Comparison of ENCODE assay signal across 12 cellular contexts in the genomic region with DNA sequence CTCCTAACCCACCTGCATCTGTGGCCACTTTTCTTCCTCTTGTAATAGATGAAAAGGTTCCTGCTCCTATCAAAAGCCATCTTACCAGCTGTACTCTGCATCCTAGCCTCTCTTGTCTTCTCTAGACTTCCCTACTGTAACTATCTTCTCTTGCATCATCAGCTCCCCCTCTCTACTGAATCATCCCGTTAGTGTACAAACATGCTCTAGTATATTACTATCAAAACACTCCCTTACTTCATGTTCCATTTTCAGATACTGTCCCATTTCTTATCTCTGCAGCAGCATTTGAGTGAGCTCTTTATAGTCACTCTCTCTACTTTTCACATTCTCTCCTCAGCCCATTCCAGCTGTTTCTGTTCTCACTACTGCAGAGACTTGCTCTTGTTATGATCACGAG. TPM values are rescaled to one million over a fixed set of nuclear protein-coding genes. Genes with fewer than 3 reads are reported as not detected.
DNase-seq lines count a peak whose midpoint lies in the region; ATAC-seq, FAIRE-seq and TF ChIP-seq lines count a peak whose summit lies in the region.
"Had no signal": no experiment of that assay in that cellular context is flagged by ENCODE, and none has a peak within 500 bp of the region (broad histone marks: within the 10 kb centered on the region; RNA-seq: fewer than 3 reads in every experiment).

No MANE protein-coding gene starts in this region.

- no peak for TF ChIP-seq POLR2A in breast epithelium (IDR thresholded peaks at IDR 0.05)

- no peaks in the 10 kb centered on the region for H3K36me3 ChIP-seq in breast epithelium

- no peak overlapping the region for H3K27ac ChIP-seq in breast epithelium

- H3K9me3 ChIP-seq in breast epithelium = no peaks in the 10 kb centered on the region

- H3K27ac Mint-ChIP-seq in MCF 10A (ENCODE audit: low read depth, unreplicated experiment) (peak overlapping the region; percentile 0), T-cell (peak overlapping the region; percentile 20 to 76), type B pancreatic cell (peak overlapping the region; percentile 1)

- no peak overlapping the region for H3K4me3 ChIP-seq in breast epithelium

- no peak for TF ChIP-seq CTCF in MCF 10A (IDR thresholded peaks at IDR 0.05; ENCODE audit: unreplicated experiment)
- TF ChIP-seq CTCF in breast epithelium (IDR thresholded peaks at IDR 0.05) = no peak
- TF ChIP-seq CTCF in type B pancreatic cell (conservative IDR thresholded peaks at IDR 0.05) = no peak
- no peak for TF ChIP-seq CTCF in D721Med (IDR thresholded peaks at IDR 0.05; ENCODE audit: insufficient read depth, missing control alignments)

- no TSS peak for BruUV-seq in MCF 10A (replicated peaks; lab: Mats Ljungman, UMichigan)

- H3K36me3 Mint-ChIP-seq in MCF 10A (ENCODE audit: insufficient read depth, unreplicated experiment) = peaks cover 62% of the 10 kb centered on the region
- peaks cover 30% of the 10 kb centered on the region for H3K36me3 Mint-ChIP-seq in T-cell
- H3K36me3 Mint-ChIP-seq in type B pancreatic cell = peaks cover 23% of the 10 kb centered on the region

- peaks cover 0 to 16% of the 10 kb centered on the region in 2 donors for H3K4me1 ChIP-seq in breast epithelium

- H3K27me3 Mint-ChIP-seq in MCF 10A (ENCODE audit: insufficient read depth, unreplicated experiment) (no peaks in the 10 kb centered on the region), T-cell (no peaks in the 10 kb centered on the region), type B pancreatic cell (no peaks in the 10 kb centered on the region)

- ATAC-seq in T-cell (replicated peaks in 1 of 4) (no peak), HG03280 (IDR thresholded peaks at IDR 0.05; ENCODE audit: unreplicated experiment) (no peak)
- ATAC-seq: Panc1 had no signal

- peaks cover 38% of the 10 kb centered on the region for H3K4me1 Mint-ChIP-seq in MCF 10A (ENCODE audit: insufficient read depth, unreplicated experiment)
- H3K4me1 Mint-ChIP-seq in T-cell = peaks cover 60 to 67% (median 64%) of the 10 kb centered on the region in 3 donors
- peaks cover 30% of the 10 kb centered on the region for H3K4me1 Mint-ChIP-seq in type B pancreatic cell (ENCODE audit: unreplicated experiment)

- CTCF ChIA-PET in MCF 10A (lab: Yijun Ruan, JAX) (interaction anchor here (1.0 kb wide), 1 partner anchor 25 kb away, joined by 6 read pairs; no protein-coding TSS in a partner anchor), T-cell (lab: Charles Lee) (no interaction called here)

- DNase-seq in MCF 10A (ENCODE audit: unreplicated experiment) = peak; percentile 69
- DNase-seq in breast epithelium (ENCODE audit: low spot score in 2 of 2) = no peak
- no peak for DNase-seq in T-cell
- peak; percentile 48 for DNase-seq in fibroblast of gingiva (ENCODE audit: low read depth)
- DNase-seq in type B pancreatic cell (ENCODE audit: extremely low spot score, unreplicated experiment) = no peak
- no peak for DNase-seq in NCI-H1694 (lab: John Stamatoyannopoulos, UW)
- DNase-seq in D721Med (ENCODE audit: insufficient read length, low spot score) = no peak
- DNase-seq: DMS 273 treated with DMSO at 0.1 percent for 48 hours; effector CD4-positive, alpha-beta T cell; substantia nigra had no signal

- intact Hi-C loops in MCF 10A (cut with micrococcal nuclease) = loop anchor here (1.0 kb wide), 1 partner anchor 181 kb away; no protein-coding TSS in a partner anchor
- intact Hi-C loops in breast epithelium (cut with DNase I; ENCODE audit: low total_unique reads) = no loop called here

- no peaks in the 10 kb centered on the region for H3K9me3 Mint-ChIP-seq in MCF 10A (ENCODE audit: unreplicated experiment)
- H3K9me3 Mint-ChIP-seq in T-cell = no peaks in the 10 kb centered on the region
- H3K9me3 Mint-ChIP-seq in type B pancreatic cell = no peaks in the 10 kb centered on the region

- no peak overlapping the region for H3K4me3 Mint-ChIP-seq in MCF 10A (ENCODE audit: unreplicated experiment)
- H3K4me3 Mint-ChIP-seq in T-cell = no peak overlapping the region
- H3K4me3 Mint-ChIP-seq in type B pancreatic cell = peak overlapping the region; percentile 0

- no peak for FAIRE-seq in D721Med (lab: Jason Lieb, UNC)

- no peaks in the 10 kb centered on the region for H3K27me3 ChIP-seq in breast epithelium

- POLR2A ChIA-PET in MCF 10A (lab: Yijun Ruan, JAX) (interaction anchor here (1.0 to 4.3 kb wide), 5 partner anchors 10 to 136 kb away, joined by 3 to 89 read pairs (median 10); partner anchors contain the start of genes APBB3, HARS1, HARS2 and IK), T-cell (lab: Charles Lee) (no interaction called here)

RNA-seq across cellular contexts. Expression of gene SRA1, which starts 2.8 kb away (rescaled TPM):
- total RNA-seq in MCF 10A (2022) (105 and 107 TPM in 2 replicates), breast epithelium (10 to 100 TPM; 13.6 to 28.4 (median 24.9) TPM), T-cell (10 to 100 TPM; 26.8 to 30.5 (median 28.4) TPM), type B pancreatic cell (ENCODE audit: low replicate concordance) (32.9 and 36.3 TPM in 2 replicates)

RNA-seq across cellular contexts. Expression of gene EIF4EBP3, which starts 7.0 kb away (rescaled TPM):
- 25.3 and 35.3 TPM in 2 replicates for total RNA-seq in MCF 10A (2022)
- 10 to 100 TPM; 18.0 to 38.1 (median 24.9) TPM for total RNA-seq in breast epithelium
- total RNA-seq in T-cell = 10 to 100 TPM; 10.6 to 23.6 (median 20.4) TPM
- 4.8 and 8.4 TPM in 2 replicates for total RNA-seq in type B pancreatic cell (ENCODE audit: low replicate concordance)

RNA-seq across cellular contexts. Expression of gene APBB3, which starts 9.9 kb away (rescaled TPM):
- total RNA-seq in MCF 10A (2022) (22.7 and 28.1 TPM in 2 replicates), breast epithelium (10 to 100 TPM; 22.2 to 39.8 (median 35.7) TPM), T-cell (10 to 100 TPM; 53.9 to 70.5 (median 64.1) TPM), type B pancreatic cell (ENCODE audit: low replicate concordance) (26.9 and 61.4 TPM in 2 replicates)

RNA-seq across cellular contexts. Expression of gene SLC35A4, which starts 10.2 kb away (rescaled TPM):
- total RNA-seq in MCF 10A (2022) (84.0 and 119 TPM in 2 replicates), breast epithelium (10 to 100 TPM; 20.3 to 30.4 (median 27.0) TPM), T-cell (10 to 100 TPM; 47.7 to 75.2 (median 72.4) TPM), type B pancreatic cell (ENCODE audit: low replicate concordance) (82.6 and 85.8 TPM in 2 replicates)

Comparison
In these comparisons a context has a peak if more than half of its experiments do, and no peak if none do; other contexts are left out.
1. DNase-seq: peak in MCF 10A (single experiment) and fibroblast of gingiva (single experiment); none in breast epithelium (0 of 2), T-cell (0 of 34), type B pancreatic cell (single experiment), NCI-H1694 (single experiment) and D721Med (single experiment).
2. Peak in every context shown above with its lines, with median percentiles within 50 percentile points of each other: H3K27ac Mint-ChIP-seq.